Comparison of ENCODE assay signal across 1 cellular context in the genomic region with DNA sequence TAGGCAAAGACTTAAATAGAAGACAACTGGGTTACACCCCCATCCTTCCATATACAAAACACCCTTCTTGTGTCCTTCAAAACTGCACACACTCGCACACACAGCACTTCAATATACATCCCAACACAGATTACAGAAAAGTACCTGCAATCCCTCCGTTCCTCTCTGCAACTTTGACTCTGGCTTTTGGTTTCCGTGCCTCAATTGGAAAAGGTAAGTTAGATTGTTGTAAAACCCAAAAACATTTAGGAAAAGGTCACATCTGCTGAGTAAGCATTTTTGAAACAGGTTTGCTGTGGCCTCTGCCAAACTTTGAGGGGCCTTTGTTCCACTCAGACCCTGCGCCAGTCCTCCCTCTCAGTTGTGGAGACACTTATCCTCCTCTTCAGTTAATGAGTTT.
TF ChIP-seq lines count a peak whose summit lies in the region.

No MANE protein-coding gene starts in this region.

TF ChIP-seq in WTC11, 78 proteins besides CTCF, POLR2A, EP300 and RAD21 (continued from another document):
- no peak for TF ChIP-seq ARID4B (CRISPR knock-in tag; IDR thresholded peaks at IDR 0.05; ENCODE audit: borderline replicate concordance)
- no peak for TF ChIP-seq ZNF423 (CRISPR knock-in tag; IDR thresholded peaks at IDR 0.05)
- no peak for TF ChIP-seq MLX (CRISPR knock-in tag; IDR thresholded peaks at IDR 0.05)
